1 cellular context compared by ENCODE assay signal in genomic region chr7:87935373-87935706, GRCh38.
A peak's percentile ranks its signal among the peaks of the same experiment; 100 is the strongest.
TF ChIP-seq lines count a peak whose summit lies in the region.

No MANE protein-coding gene starts in this region.

TF ChIP-seq in GM12878, 131 proteins besides CTCF, POLR2A, EP300 and RAD21:
- TF ChIP-seq MXI1 (IDR thresholded peaks at IDR 0.05; ENCODE audit: low read depth, low read length) (0 out of 2 replicates have a peak, but pooled peaks have one; percentile 34), CBX5 (IDR thresholded peaks at IDR 0.05; ENCODE audit: low read depth) (no peak), PAX8 (IDR thresholded peaks at IDR 0.05) (0 out of 2 replicates have a peak, but pooled peaks have one; percentile 49)
- TF ChIP-seq, protein P1, sequence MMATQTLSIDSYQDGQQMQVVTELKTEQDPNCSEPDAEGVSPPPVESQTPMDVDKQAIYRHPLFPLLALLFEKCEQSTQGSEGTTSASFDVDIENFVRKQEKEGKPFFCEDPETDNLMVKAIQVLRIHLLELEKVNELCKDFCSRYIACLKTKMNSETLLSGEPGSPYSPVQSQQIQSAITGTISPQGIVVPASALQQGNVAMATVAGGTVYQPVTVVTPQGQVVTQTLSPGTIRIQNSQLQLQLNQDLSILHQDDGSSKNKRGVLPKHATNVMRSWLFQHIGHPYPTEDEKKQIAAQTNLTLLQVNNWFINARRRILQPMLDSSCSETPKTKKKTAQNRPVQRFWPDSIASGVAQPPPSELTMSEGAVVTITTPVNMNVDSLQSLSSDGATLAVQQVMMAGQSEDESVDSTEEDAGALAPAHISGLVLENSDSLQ (IDR thresholded peaks at IDR 0.05), result peak; percentile 38; the same call in 1 of the 2 replicates
